Comparison of ENCODE assay signal across 16 cellular contexts in the genomic region with DNA sequence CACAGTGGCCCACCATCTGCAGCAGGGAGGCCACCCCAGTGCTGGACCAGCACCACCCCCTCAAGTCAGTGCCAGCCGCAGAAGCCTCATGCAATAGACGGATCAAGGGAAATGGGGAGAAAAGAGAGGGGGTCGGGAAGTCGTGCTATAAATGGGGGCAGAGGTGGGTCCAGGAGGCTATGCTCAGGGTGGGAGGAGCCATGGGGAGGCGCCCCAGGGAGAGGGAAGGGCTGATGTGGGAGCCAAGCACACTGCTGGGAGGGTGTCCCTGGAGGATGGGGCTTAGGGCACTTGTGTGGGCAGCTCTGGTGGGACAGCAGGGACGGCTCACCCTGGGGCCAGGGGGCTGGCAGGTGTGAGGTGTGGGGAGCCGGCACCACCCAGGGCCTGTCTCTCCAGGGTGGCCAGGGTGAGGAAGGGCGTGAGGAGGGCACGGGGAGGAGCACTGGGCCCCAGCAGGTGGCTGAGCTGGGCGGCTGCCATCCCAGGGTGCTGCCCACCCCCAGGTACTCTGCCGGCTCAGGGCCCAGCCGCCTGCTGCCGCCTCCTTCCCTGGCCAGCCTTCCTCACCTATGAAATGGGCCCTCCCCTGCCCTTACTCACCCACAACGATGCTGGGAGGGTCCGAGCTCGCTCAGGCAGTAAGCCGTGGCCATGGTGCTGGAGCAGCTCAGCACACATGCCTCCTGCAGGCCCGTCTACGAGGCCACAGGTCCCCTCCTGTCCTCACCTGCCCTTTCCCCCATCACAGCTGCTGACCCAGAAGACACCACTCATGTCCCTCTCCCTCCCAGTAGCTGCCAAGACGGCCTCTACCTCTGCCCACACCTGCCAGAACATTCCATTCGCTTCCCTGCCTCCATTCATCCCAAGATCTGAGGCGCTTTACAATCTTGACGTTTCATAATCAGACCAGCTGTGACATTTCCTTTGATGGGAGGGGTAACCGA. TPM values are rescaled to one million over a fixed set of nuclear protein-coding genes. Genes with fewer than 3 reads are reported as not detected.
DNase-seq lines count a peak whose midpoint lies in the region; ATAC-seq and TF ChIP-seq lines count a peak whose summit lies in the region.
"Had no signal": no experiment of that assay in that cellular context is flagged by ENCODE, and none has a peak within 500 bp of the region (broad histone marks: within the 10 kb centered on the region; RNA-seq: fewer than 3 reads in every experiment).

No MANE protein-coding gene starts in this region.

- TF ChIP-seq CTCF in GM20000 (IDR thresholded peaks at IDR 0.05; ENCODE audit: extremely low read depth, missing control alignments) (no peak), RWPE1 (conservative IDR thresholded peaks at IDR 0.05; ENCODE audit: low read depth) (no peak), foreskin keratinocyte (conservative IDR thresholded peaks at IDR 0.05) (no peak)

- H3K4me1 ChIP-seq in foreskin keratinocyte, result peaks cover 12% of the 10 kb centered on the region

- POLR2A ChIA-PET in RWPE1 (lab: Yijun Ruan, JAX; ENCODE audit: low non-redundant PET), result interaction anchor here (1.0 to 1.8 kb wide), 4 partner anchors 9 to 18 kb away, joined by 3 to 10 read pairs (median 4); partner anchors contain the start of gene PHLDA2

- ATAC-seq in foreskin keratinocyte (peak; percentile 4), HG03175 (IDR thresholded peaks at IDR 0.05; ENCODE audit: unreplicated experiment) (no peak)
- ATAC-seq: activated CD4-positive, alpha-beta T cell treated with anti-CD3 and anti-CD28 coated beads for 36 hours had no signal

- DNase-seq in GM20000 (ENCODE audit: low spot score) (peak; percentile 41), RWPE1 (ENCODE audit: low spot score) (peak; percentile 67), foreskin keratinocyte (peak; percentile 67 to 74), COLO668 (lab: John Stamatoyannopoulos, UW; ENCODE audit: unreplicated experiment) (no peak), NCI-H446 treated with DMSO at 0.1 percent for 48 hours (lab: John Stamatoyannopoulos, UW) (no peak), dedifferentiated amniotic fluid mesenchymal stem cell (ENCODE audit: extremely low spot score) (no peak)
- DNase-seq: activated CD4-positive, alpha-beta T cell treated with anti-CD3 and anti-CD28 coated beads for 36 hours; activated T-cell treated with anti-CD3 and anti-CD28 coated beads, Interleukin-2, amount 50 U/mL, for 24 hours; AML-193; NCI-H1092; nucleus accumbens; spleen; T-helper 2 cell had no signal

- no peak overlapping the region for H3K4me3 ChIP-seq in skin epidermis
- H3K4me3 ChIP-seq: spleen had no signal

- H3K27me3 ChIP-seq in foreskin keratinocyte, result no peaks in the 10 kb centered on the region

- CTCF ChIA-PET in RWPE1 (lab: Yijun Ruan, JAX), result interaction anchor here (0.7 to 2.8 kb wide), 6 partner anchors 13 to 702 kb away, joined by 3 to 14 read pairs (median 4); no protein-coding TSS in a partner anchor

- H3K27ac ChIP-seq in RWPE1, result peak overlapping the region; percentile 96
- H3K27ac ChIP-seq in foreskin keratinocyte, result no peak overlapping the region
- peak overlapping the region in 18 of 21 experiments; percentile 48 to 85 (median 79) for H3K27ac ChIP-seq in skin epidermis
- H3K27ac ChIP-seq: spleen had no signal

RNA-seq across cellular contexts. Expression of gene PHLDA2, which starts 17.9 kb away (rescaled TPM):
- total RNA-seq in foreskin keratinocyte, result 36.9 and 52.6 TPM in 2 replicates
- polyA plus RNA-seq in foreskin keratinocyte, result 165 and 166 TPM in 2 replicates
- total RNA-seq: temporal lobe had no signal

RNA-seq across cellular contexts. Expression of gene CDKN1C, which starts 25.8 kb away (rescaled TPM):
- 2.4 and 3.2 TPM in 2 replicates for total RNA-seq in foreskin keratinocyte
- polyA plus RNA-seq in foreskin keratinocyte, result 2.6 and 2.8 TPM in 2 replicates

Comparison
In these comparisons a context has a peak if more than half of its experiments do, and no peak if none do; other contexts are left out.
1. DNase-seq: peak in GM20000 (single experiment), RWPE1 (single experiment) and foreskin keratinocyte (2 of 2); none in COLO668 (single experiment), NCI-H446 treated with DMSO at 0.1 percent for 48 hours (single experiment) and dedifferentiated amniotic fluid mesenchymal stem cell (single experiment).